In genomic region chr10:97789770-97790397, GRCh38 we compare ENCODE assay signal across 1 cellular context.
TF ChIP-seq lines count a peak whose summit lies in the region.

No MANE protein-coding gene starts in this region.

TF ChIP-seq in HepG2, 621 proteins besides CTCF, POLR2A, EP300 and RAD21:
- TF ChIP-seq CERS6 (CRISPR knock-in tag; IDR thresholded peaks at IDR 0.05) (no peak), ZNF629 (CRISPR knock-in tag; conservative IDR thresholded peaks at IDR 0.05) (peak; percentile 81)
